Comparison of ENCODE assay signal across 11 cellular contexts in genomic region chr13:46896346-46897138, GRCh38. TPM values are rescaled to one million over a fixed set of nuclear protein-coding genes. Genes with fewer than 3 reads are reported as not detected.
DNase-seq lines count a peak whose midpoint lies in the region; ATAC-seq and TF ChIP-seq lines count a peak whose summit lies in the region.
"Had no signal": no experiment of that assay in that cellular context is flagged by ENCODE, and none has a peak within 500 bp of the region (broad histone marks: within the 10 kb centered on the region; RNA-seq: fewer than 3 reads in every experiment).

TSS of gene HTR2A (minus strand) at chr13:46897053. CDS start at chr13:46895906, 1,147 bp downstream.

- DNase-seq in NCI-H1694 treated with DMSO at 0.1 percent for 48 hours (lab: John Stamatoyannopoulos, UW) (peak; percentile 1), NCI-H1694 (lab: John Stamatoyannopoulos, UW) (no peak), foreskin keratinocyte (no peak), prostate gland (ENCODE audit: low spot score) (peak; percentile 14)
- DNase-seq in T-helper 2 cell treated with Interferon-gamma antibody and Interleukin-4, amounts not matched to agents 5 μg/mL and 100 μg/mL, for 36 hours (ENCODE audit: low spot score): no peak
- no peak for DNase-seq in stimulated activated naive CD4-positive, alpha-beta T cell treated with Interleukin-2 at 50 U/mL for 16 hours (lab: John Stamatoyannopoulos, UW)

- no peak within 1 kb of the TSS for H3K27ac Mint-ChIP-seq in T-helper 2 cell treated with Interferon-gamma antibody and Interleukin-4, amounts not matched to agents 5 μg/mL and 100 μg/mL, for 36 hours

- no peak for TF ChIP-seq CTCF in foreskin keratinocyte (conservative IDR thresholded peaks at IDR 0.05)
- TF ChIP-seq CTCF in prostate gland (IDR thresholded peaks at IDR 0.05): no peak

- H3K27me3 ChIP-seq in foreskin keratinocyte (peaks cover 64% of the 10 kb centered on the region), prostate gland (replicated peaks; ENCODE audit: insufficient read depth) (no peaks in the 10 kb centered on the region)

- H3K9me3 Mint-ChIP-seq in T-helper 2 cell treated with Interferon-gamma antibody and Interleukin-4, amounts not matched to agents 5 μg/mL and 100 μg/mL, for 36 hours: no peaks in the 10 kb centered on the region

- H3K9me3 ChIP-seq in prostate gland: no peaks in the 10 kb centered on the region
- H3K9me3 ChIP-seq: neutrophil had no signal

- H3K4me3 Mint-ChIP-seq in T-helper 2 cell treated with Interferon-gamma antibody and Interleukin-4, amounts not matched to agents 5 μg/mL and 100 μg/mL, for 36 hours: peak within 1 kb of the TSS; percentile 24

- WGBS in prostate gland: 7% methylated on average over 13 of the region's 13 CpGs

- no peaks in the 10 kb centered on the region for H3K4me1 ChIP-seq in foreskin keratinocyte
- no peaks in the 10 kb centered on the region for H3K4me1 ChIP-seq in prostate gland (replicated peaks)

- H3K4me1 Mint-ChIP-seq in T-helper 2 cell treated with Interferon-gamma antibody and Interleukin-4, amounts not matched to agents 5 μg/mL and 100 μg/mL, for 36 hours (ENCODE audit: low read depth): peaks cover 10% of the 10 kb centered on the region

- H3K36me3 ChIP-seq in prostate gland: no peaks in the 10 kb centered on the region
- H3K36me3 ChIP-seq: neutrophil had no signal

- H3K4me3 ChIP-seq in prostate gland: peak within 1 kb of the TSS; percentile 19 to 20

- ATAC-seq in foreskin keratinocyte (peak; percentile 18), HG03095 (IDR thresholded peaks at IDR 0.05; ENCODE audit: unreplicated experiment) (no peak), GM21576 (IDR thresholded peaks at IDR 0.05; ENCODE audit: unreplicated experiment) (no peak)

- peaks cover 65% of the 10 kb centered on the region for H3K27me3 Mint-ChIP-seq in T-helper 2 cell treated with Interferon-gamma antibody and Interleukin-4, amounts not matched to agents 5 μg/mL and 100 μg/mL, for 36 hours (ENCODE audit: low read depth)

- intact Hi-C loops in prostate gland (cut with DNase I): no loop called here

- no peaks in the 10 kb centered on the region for H3K36me3 Mint-ChIP-seq in T-helper 2 cell treated with Interferon-gamma antibody and Interleukin-4, amounts not matched to agents 5 μg/mL and 100 μg/mL, for 36 hours (ENCODE audit: low read depth)

- H3K27ac ChIP-seq in foreskin keratinocyte (no peak within 1 kb of the TSS), prostate gland (no peak within 1 kb of the TSS)
- H3K27ac ChIP-seq: 22Rv1, neutrophil had no signal

- TF ChIP-seq POLR2A in prostate gland (IDR thresholded peaks at IDR 0.05): no peak

RNA-seq across cellular contexts. Expression of gene HTR2A, which starts in this region (rescaled TPM):
- total RNA-seq in foreskin keratinocyte (not detected in 2 replicates), prostate gland (under 1 TPM in 1 of 2 donors, not detected in 1; 0.51 TPM)
- not detected in 2 replicates for polyA plus RNA-seq in foreskin keratinocyte
- total RNA-seq: NCI-H460 had no signal

Comparison
In these comparisons a context has a peak if more than half of its experiments do, and no peak if none do; other contexts are left out.
1. Peak in ATAC-seq in foreskin keratinocyte; RNA of the gene not detected or under 1 TPM.
2. Peak in DNase-seq and H3K4me3 ChIP-seq in prostate gland; RNA of the gene not detected or under 1 TPM.